ENCODE assay signal across 17 cellular contexts in genomic region chr1:193520472-193520871, GRCh38.
DNase-seq lines count a peak whose midpoint lies in the region; TF ChIP-seq lines count a peak whose summit lies in the region.
"Had no signal": no experiment of that assay in that cellular context is flagged by ENCODE, and none has a peak within 500 bp of the region (broad histone marks: within the 10 kb centered on the region; RNA-seq: fewer than 3 reads in every experiment).

No MANE protein-coding gene starts in this region.

- peaks cover 0 to 3% (median 0%) of the 10 kb centered on the region in 3 donors for H3K36me3 Mint-ChIP-seq in immature natural killer cell

- no peak for TF ChIP-seq POLR2A in prostate gland (IDR thresholded peaks at IDR 0.05)

- H3K9me3 Mint-ChIP-seq in immature natural killer cell, result no peaks in the 10 kb centered on the region

- no peaks in the 10 kb centered on the region for H3K4me1 Mint-ChIP-seq in immature natural killer cell

- H3K4me3 ChIP-seq in prostate gland, result no peak overlapping the region
- H3K4me3 ChIP-seq: A549, BLaER1, SK-N-MC had no signal

- H3K9me3 ChIP-seq in prostate gland, result no peaks in the 10 kb centered on the region
- H3K9me3 ChIP-seq: A549, BLaER1 had no signal

- no peak overlapping the region for H3K27ac Mint-ChIP-seq in immature natural killer cell

- TF ChIP-seq CTCF in prostate gland (IDR thresholded peaks at IDR 0.05), result no peak

- intact Hi-C loops in prostate gland (cut with DNase I), result no loop called here

- no peak overlapping the region for H3K4me3 Mint-ChIP-seq in immature natural killer cell
- H3K4me3 Mint-ChIP-seq: CD4-positive, alpha-beta memory T cell had no signal

- no peaks in the 10 kb centered on the region for H3K4me1 ChIP-seq in prostate gland (replicated peaks)
- H3K4me1 ChIP-seq: A549, BLaER1 had no signal

- peaks cover 0 to 2% (median 2%) of the 10 kb centered on the region in 3 donors for H3K27me3 Mint-ChIP-seq in immature natural killer cell (ENCODE audit: low read depth in 3 of 3)
- H3K27me3 Mint-ChIP-seq: CD4-positive, alpha-beta memory T cell had no signal

- no peaks in the 10 kb centered on the region for H3K36me3 ChIP-seq in prostate gland
- H3K36me3 ChIP-seq: BLaER1 had no signal

- H3K27me3 ChIP-seq in prostate gland (replicated peaks; ENCODE audit: insufficient read depth), result no peaks in the 10 kb centered on the region
- H3K27me3 ChIP-seq: BLaER1 had no signal

- 60% methylated on average over 3 of the region's 3 CpGs for WGBS in prostate gland

- DNase-seq in EH (ENCODE audit: low read depth) (peak; percentile 18), NCI-H2171 treated with DMSO at 0.1 percent for 48 hours (lab: John Stamatoyannopoulos, UW) (peak; percentile 33), amniotic epithelial cell (ENCODE audit: low read depth) (peak; percentile 6), kidney tubule cell (ENCODE audit: low spot score) (peak; percentile 42), immature natural killer cell (no peak), prostate gland (ENCODE audit: low spot score) (no peak), medulla oblongata (ENCODE audit: extremely low spot score) (no peak)
- DNase-seq: CD4-positive, alpha-beta memory T cell; DMS153; NCI-H1105 treated with DMSO at 0.1 percent for 48 hours; NCI-H1694 treated with DMSO at 0.1 percent for 48 hours; NCI-H69; NK-92 treated with Interleukin-12 subunit alpha and Interleukin-12 subunit beta, amount 100 ng/mL, for 24 hours; Right ventricle myocardium superior had no signal

- no peak overlapping the region for H3K27ac ChIP-seq in prostate gland
- H3K27ac ChIP-seq: A549, BLaER1, SK-N-MC had no signal

Comparison
In these comparisons a context has a peak if more than half of its experiments do, and no peak if none do; other contexts are left out.
1. DNase-seq: peak in EH (single experiment), NCI-H2171 treated with DMSO at 0.1 percent for 48 hours (single experiment), amniotic epithelial cell (single experiment) and kidney tubule cell (single experiment); none in immature natural killer cell (0 of 3), prostate gland (single experiment) and medulla oblongata (single experiment).